35 cellular contexts compared by ENCODE assay signal in the genomic region with DNA sequence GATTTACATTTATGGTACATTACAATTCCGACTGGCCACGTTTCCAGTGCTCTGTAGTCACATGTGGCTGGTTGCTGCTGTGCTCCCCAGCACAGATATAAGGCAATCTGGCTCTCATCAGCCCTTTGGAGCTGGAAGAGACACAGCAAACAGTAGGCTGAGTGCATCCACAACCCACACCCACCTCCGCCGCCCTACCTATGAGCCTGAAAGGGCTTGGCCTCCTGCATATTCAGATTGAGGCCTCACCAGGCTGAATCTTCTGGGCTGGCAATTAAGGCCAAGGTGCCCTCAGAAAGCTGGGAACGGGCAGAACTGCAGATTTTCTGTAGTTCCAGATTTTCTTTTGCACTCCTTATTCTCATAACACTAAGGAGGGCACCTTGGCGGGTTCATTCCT.
"Had no signal": no experiment of that assay in that cellular context is flagged by ENCODE, and none has a peak within 500 bp of the region (broad histone marks: within the 10 kb centered on the region; RNA-seq: fewer than 3 reads in every experiment).

No MANE protein-coding gene starts in this region.

- H3K27ac ChIP-seq: adrenal gland, body of pancreas, esophagus muscularis mucosa, foreskin keratinocyte, gastrocnemius medialis, heart right ventricle had no signal

- H3K9me3 ChIP-seq: adrenal gland, body of pancreas, esophagus muscularis mucosa, gastrocnemius medialis, heart right ventricle had no signal

- H3K9me3 Mint-ChIP-seq: activated CD4-positive, alpha-beta memory T cell treated with anti-CD3 and anti-CD28 coated beads for 36 hours; activated CD4-positive, alpha-beta T cell treated with anti-CD3 and anti-CD28 coated beads, Interleukin-2, amount 10 ng/mL, durations not matched to agents 24 days and 14 days; activated naive CD4-positive, alpha-beta T cell treated with anti-CD3 and anti-CD28 coated beads for 36 hours; activated naive CD4-positive, alpha-beta T cell treated with anti-CD3 and anti-CD28 coated beads, Interleukin-2, amount 50 U/mL, for 24 hours; activated naive CD8-positive, alpha-beta T cell treated with anti-CD3 and anti-CD28 coated beads for 36 hours; activated naive CD8-positive, alpha-beta T cell treated with anti-CD3 and anti-CD28 coated beads, Interleukin-2, amount 50 U/mL, for 24 hours; activated T-helper 1 cell treated with anti-CD3 and anti-CD28 coated beads, Interleukin-12 subunit alpha, Interleukin-12 subunit beta, Interleukin-2, Interleukin-4 antibody, amounts not matched to agents 30 ng/mL and 10 ng/mL and 1 ng/mL, durations not matched to agents 14 hours and 24 hours and 36 hours; activated T-helper 2 cell treated with anti-CD3 and anti-CD28 coated beads, Interferon-gamma antibody, Interleukin-2, Interleukin-4, amounts not matched to agents 10 μg/mL and 5 μg/mL and 100 μg/mL, durations not matched to agents 14 hours and 24 hours and 36 hours; effector memory CD8-positive, alpha-beta T cell; T-helper 2 cell treated with Interferon-gamma antibody and Interleukin-4, amounts not matched to agents 5 μg/mL and 100 μg/mL, for 36 hours had no signal

- H3K27ac Mint-ChIP-seq: activated CD4-positive, alpha-beta memory T cell treated with anti-CD3 and anti-CD28 coated beads for 36 hours; activated CD4-positive, alpha-beta T cell treated with anti-CD3 and anti-CD28 coated beads for 36 hours; activated CD4-positive, alpha-beta T cell treated with anti-CD3 and anti-CD28 coated beads, Interleukin-2, amount 10 ng/mL, durations not matched to agents 24 days and 14 days; activated CD8-positive, alpha-beta memory T cell treated with anti-CD3 and anti-CD28 coated beads, Interleukin-2, amount 10 ng/mL, durations not matched to agents 7 days and 5 days; activated CD8-positive, alpha-beta T cell treated with anti-CD3 and anti-CD28 coated beads, Interleukin-2, amount 10 ng/mL, durations not matched to agents 7 days and 5 days; activated naive CD4-positive, alpha-beta T cell treated with anti-CD3 and anti-CD28 coated beads for 36 hours; activated naive CD8-positive, alpha-beta T cell treated with anti-CD3 and anti-CD28 coated beads for 36 hours; activated naive CD8-positive, alpha-beta T cell treated with anti-CD3 and anti-CD28 coated beads, Interleukin-2, amount 50 U/mL, for 24 hours; activated T-helper 1 cell treated with anti-CD3 and anti-CD28 coated beads, Interleukin-12 subunit alpha, Interleukin-12 subunit beta, Interleukin-2, Interleukin-4 antibody, amounts not matched to agents 30 ng/mL and 10 ng/mL and 1 ng/mL, durations not matched to agents 14 hours and 24 hours and 36 hours; activated T-helper 2 cell treated with anti-CD3 and anti-CD28 coated beads, Interferon-gamma antibody, Interleukin-2, Interleukin-4, amounts not matched to agents 10 μg/mL and 5 μg/mL and 100 μg/mL, durations not matched to agents 14 hours and 24 hours and 36 hours; effector memory CD8-positive, alpha-beta T cell; T-helper 17 cell; T-helper 2 cell treated with Interferon-gamma antibody and Interleukin-4, amounts not matched to agents 5 μg/mL and 100 μg/mL, for 36 hours had no signal

- H3K4me1 Mint-ChIP-seq: activated naive CD4-positive, alpha-beta T cell treated with anti-CD3 and anti-CD28 coated beads, Interleukin-2, amount 50 U/mL, for 24 hours had no signal

- H3K4me3 Mint-ChIP-seq: activated CD4-positive, alpha-beta memory T cell treated with anti-CD3 and anti-CD28 coated beads for 36 hours; activated CD4-positive, alpha-beta T cell treated with anti-CD3 and anti-CD28 coated beads for 36 hours; activated CD4-positive, alpha-beta T cell treated with anti-CD3 and anti-CD28 coated beads, Interleukin-2, amount 10 ng/mL, durations not matched to agents 24 days and 14 days; activated CD8-positive, alpha-beta memory T cell treated with anti-CD3 and anti-CD28 coated beads, Interleukin-2, amount 10 ng/mL, durations not matched to agents 7 days and 5 days; activated CD8-positive, alpha-beta T cell treated with anti-CD3 and anti-CD28 coated beads, Interleukin-2, amount 10 ng/mL, durations not matched to agents 7 days and 5 days; activated naive CD4-positive, alpha-beta T cell treated with anti-CD3 and anti-CD28 coated beads for 36 hours; activated naive CD4-positive, alpha-beta T cell treated with anti-CD3 and anti-CD28 coated beads, Interleukin-2, amount 50 U/mL, for 24 hours; activated naive CD8-positive, alpha-beta T cell treated with anti-CD3 and anti-CD28 coated beads for 36 hours; activated naive CD8-positive, alpha-beta T cell treated with anti-CD3 and anti-CD28 coated beads, Interleukin-2, amount 50 U/mL, for 24 hours; activated T-helper 1 cell treated with anti-CD3 and anti-CD28 coated beads, Interleukin-12 subunit alpha, Interleukin-12 subunit beta, Interleukin-2, Interleukin-4 antibody, amounts not matched to agents 30 ng/mL and 10 ng/mL and 1 ng/mL, durations not matched to agents 14 hours and 24 hours and 36 hours; effector memory CD8-positive, alpha-beta T cell; T-helper 17 cell; T-helper 2 cell treated with Interferon-gamma antibody and Interleukin-4, amounts not matched to agents 5 μg/mL and 100 μg/mL, for 36 hours had no signal

- H3K4me3 ChIP-seq: adrenal gland, body of pancreas, esophagus muscularis mucosa, gastrocnemius medialis, heart right ventricle had no signal

- DNase-seq: activated CD4-positive, alpha-beta memory T cell treated with anti-CD3 and anti-CD28 coated beads for 36 hours; activated CD4-positive, alpha-beta T cell treated with anti-CD3 and anti-CD28 coated beads for 36 hours; activated CD4-positive, alpha-beta T cell treated with anti-CD3 and anti-CD28 coated beads, Interleukin-2, amount 10 ng/mL, durations not matched to agents 24 days and 14 days; activated CD4-positive, CD25-positive, alpha-beta regulatory T cell; activated CD4-positive, CD25-positive, alpha-beta regulatory T cell treated with anti-CD3 and anti-CD28 coated beads, Interleukin-2, amount 50 U/mL, for 72 hours; activated CD8-positive, alpha-beta memory T cell treated with anti-CD3 and anti-CD28 coated beads, Interleukin-2, amount 10 ng/mL, durations not matched to agents 7 days and 5 days; activated CD8-positive, alpha-beta memory T cell treated with anti-CD3 and anti-CD28 coated beads, Interleukin-2, amount 50 U/mL, for 4 hours; activated CD8-positive, alpha-beta T cell treated with anti-CD3 and anti-CD28 coated beads, Interleukin-2, amount 10 ng/mL, durations not matched to agents 7 days and 5 days; activated effector memory CD4-positive, alpha-beta T cell treated with anti-CD3 and anti-CD28 coated beads, Interleukin-2, amount 50 U/mL, for 16 hours; activated naive CD4-positive, alpha-beta T cell treated with anti-CD3 and anti-CD28 coated beads for 36 hours; activated naive CD8-positive, alpha-beta T cell treated with anti-CD3 and anti-CD28 coated beads for 36 hours; activated naive CD8-positive, alpha-beta T cell treated with anti-CD3 and anti-CD28 coated beads, Interleukin-2, amount 50 U/mL, for 24 hours; activated T-cell treated with anti-CD3 and anti-CD28 coated beads, Interleukin-2, amount 50 U/mL, for 1 hour; activated T-cell treated with anti-CD3 and anti-CD28 coated beads, Interleukin-2, amount 50 U/mL, for 48 hours; adrenal gland; amygdala; aorta; body of pancreas; caudate nucleus; cortex of kidney; dermis blood vessel endothelial cell; effector CD4-positive, alpha-beta T cell; effector memory CD8-positive, alpha-beta T cell; erythroblast; foreskin keratinocyte; gastrocnemius medialis; glutamatergic neuron; heart right ventricle; T-helper 17 cell; T1000 had no signal
